Comparison of ENCODE assay signal across 8 cellular contexts in genomic region chr1:162561037-162561615, GRCh38. TPM values are rescaled to one million over a fixed set of nuclear protein-coding genes. Genes with fewer than 3 reads are reported as not detected.
DNase-seq lines count a peak whose midpoint lies in the region; ATAC-seq and TF ChIP-seq lines count a peak whose summit lies in the region.

No MANE protein-coding gene starts in this region.

- no peaks in the 10 kb centered on the region for H3K27me3 ChIP-seq in BJ (ENCODE audit: control insufficient read depth, insufficient read depth, low read length)

- no peak for TF ChIP-seq CTCF in BJ (IDR thresholded peaks at IDR 0.05; ENCODE audit: insufficient read depth, low read depth, low read length)

- ATAC-seq in HG03457 (IDR thresholded peaks at IDR 0.05; ENCODE audit: unreplicated experiment) (peak; percentile 95), left colon (peak; percentile 85)

- CTCF ChIA-PET in BJ (lab: Yijun Ruan, JAX): no interaction called here

- DNase-seq in BJ (ENCODE audit: low read depth) (peak; percentile 87), GM19240 (ENCODE audit: insufficient read length, low spot score) (peak; percentile 71), NCI-H524 (lab: John Stamatoyannopoulos, UW) (peak; percentile 85 to 93), left colon (peak; percentile 99)
- peak; percentile 98 to 99 for DNase-seq in activated CD4-positive, alpha-beta T cell treated with anti-CD3 and anti-CD28 coated beads for 4 hours
- DNase-seq in stimulated activated CD4-positive, alpha-beta T cell treated with anti-CD3 and anti-CD28 coated beads, Interleukin-1b, Interleukin-23, amount 100 ng/mL, for 4 hours (ENCODE audit: low read depth in 2 of 2): peak; percentile 97 to 99

- H3K36me3 ChIP-seq in BJ (ENCODE audit: control insufficient read depth, insufficient read depth, low read length): no peaks in the 10 kb centered on the region

- intact Hi-C loops in left colon (cut with DNase I, micrococcal nuclease): no loop called here

- H3K27ac ChIP-seq in cingulate gyrus (ENCODE audit: low read depth, low read length): peak overlapping the region; percentile 89

- H3K4me3 ChIP-seq in BJ (ENCODE audit: low read depth, low read length): peak overlapping the region; percentile 98

- POLR2A ChIA-PET in BJ (lab: Charles Lee): interaction anchor here (0.6 kb wide), 1 partner anchor 25 kb away, joined by 3 read pairs; no protein-coding TSS in a partner anchor

RNA-seq across cellular contexts. Expression of gene UAP1, which starts 0.4 kb away (rescaled TPM):
- polyA plus RNA-seq in BJ (2011; rRNA removed): 33.6 and 70.4 TPM in 2 replicates
- polyA minus RNA-seq in BJ (2011; rRNA and poly(A)+ RNA removed): 25.2 and 29.1 TPM in 2 replicates
- total RNA-seq in left colon: 100 to 1,000 TPM; 117 to 132 TPM

Comparison
In these comparisons a context has a peak if more than half of its experiments do, and no peak if none do; other contexts are left out.
1. Peak in every context shown above with its lines: DNase-seq, ATAC-seq, H3K4me3 ChIP-seq and H3K27ac ChIP-seq.